25 cellular contexts compared by ENCODE assay signal in genomic region chr4:17492058-17492741, GRCh38. TPM values are rescaled to one million over a fixed set of nuclear protein-coding genes. Genes with fewer than 3 reads are reported as not detected.
DNase-seq lines count a peak whose midpoint lies in the region; TF ChIP-seq lines count a peak whose summit lies in the region.
"Had no signal": no experiment of that assay in that cellular context is flagged by ENCODE, and none has a peak within 500 bp of the region (broad histone marks: within the 10 kb centered on the region; RNA-seq: fewer than 3 reads in every experiment).

No MANE protein-coding gene starts in this region.

- H3K9me3 ChIP-seq in BE2C (no peaks in the 10 kb centered on the region), mesenchymal stem cell (ENCODE audit: control insufficient read depth, low read length) (no peaks in the 10 kb centered on the region), testis (no peaks in the 10 kb centered on the region), ovary (no peaks in the 10 kb centered on the region)
- H3K9me3 ChIP-seq: left lung, stomach, uterus had no signal

- H2BK120ac ChIP-seq in mesenchymal stem cell (ENCODE audit: low read depth, low read length), result no peak overlapping the region

- H2BK5ac ChIP-seq in mesenchymal stem cell (ENCODE audit: low read depth, low read length, poor library complexity, severe bottlenecking), result no peak overlapping the region

- H3K36me3 ChIP-seq in BE2C, result peaks cover 72% of the 10 kb centered on the region
- H3K36me3 ChIP-seq in mesenchymal stem cell (ENCODE audit: control insufficient read depth in 1 of 2, insufficient read depth in 2 of 2, low read depth in 1 of 2, low read length in 2 of 2), result peaks cover 45 to 64% of the 10 kb centered on the region in 2 experiments
- H3K36me3 ChIP-seq in testis (ENCODE audit: low read depth, missing control alignments), result no peaks in the 10 kb centered on the region
- no peaks in the 10 kb centered on the region for H3K36me3 ChIP-seq in ovary
- H3K36me3 ChIP-seq: uterus had no signal

- no peak overlapping the region for H3K14ac ChIP-seq in mesenchymal stem cell (ENCODE audit: low read length in 2 of 2)

- H2BK12ac ChIP-seq in mesenchymal stem cell (ENCODE audit: low read length in 2 of 2), result no peak overlapping the region

- no peaks in the 10 kb centered on the region for H3K27me3 ChIP-seq in BE2C
- H3K27me3 ChIP-seq in mesenchymal stem cell (ENCODE audit: control insufficient read depth in 1 of 2, insufficient read depth in 1 of 2, low read length in 2 of 2), result no peaks in the 10 kb centered on the region
- no peaks in the 10 kb centered on the region for H3K27me3 ChIP-seq in testis
- no peaks in the 10 kb centered on the region for H3K27me3 ChIP-seq in ovary
- H3K27me3 ChIP-seq: left lung, stomach, uterus had no signal

- no peak for TF ChIP-seq CTCF in BE2C (IDR thresholded peaks at IDR 0.05; ENCODE audit: low read depth, low read length)
- TF ChIP-seq CTCF in testis (IDR thresholded peaks at IDR 0.05), result no peak
- TF ChIP-seq CTCF in ovary (IDR thresholded peaks at IDR 0.05), result no peak

- no peak overlapping the region for H2AK5ac ChIP-seq in mesenchymal stem cell (ENCODE audit: low read length, severe bottlenecking)

- no peak overlapping the region for H2BK15ac ChIP-seq in mesenchymal stem cell (ENCODE audit: low read depth, poor library complexity, severe bottlenecking)

- no peak overlapping the region for H2AFZ ChIP-seq in mesenchymal stem cell (ENCODE audit: low read depth, low read length)

- 87% methylated on average over 13 of the region's 15 CpGs for WGBS in mesenchymal stem cell
- WGBS in testis, 2 donors, result 79 to 83% methylated on average over 14 to 15 of the region's 15 CpGs
- 77 to 80% (median 79%) methylated on average over 15 of the region's 15 CpGs for WGBS in ovary, 3 donors

- intact Hi-C loops in testis (cut with DNase I; ENCODE audit: low total_unique reads) (no loop called here), ovary (cut with DNase I) (no loop called here)

- H3K79me1 ChIP-seq in mesenchymal stem cell (replicated peaks; ENCODE audit: low read length, poor library complexity, severe bottlenecking), result peaks cover 32% of the 10 kb centered on the region

- H3K4me2 ChIP-seq in mesenchymal stem cell (ENCODE audit: low read length, poor library complexity, severe bottlenecking), result no peak overlapping the region

- TF ChIP-seq POLR2A in testis (IDR thresholded peaks at IDR 0.05) (no peak), ovary (IDR thresholded peaks at IDR 0.05) (no peak)

- no peak overlapping the region for H3K4ac ChIP-seq in mesenchymal stem cell (ENCODE audit: low read depth in 1 of 2, low read length in 2 of 2)

- H3K4me1 ChIP-seq in BE2C (peaks cover 60% of the 10 kb centered on the region), mesenchymal stem cell (ENCODE audit: control insufficient read depth, insufficient read depth, low read depth, low read length) (peaks cover 6% of the 10 kb centered on the region), testis (no peaks in the 10 kb centered on the region), ovary (ENCODE audit: insufficient read depth) (no peaks in the 10 kb centered on the region)
- H3K4me1 ChIP-seq: uterus had no signal

- H3K23ac ChIP-seq in mesenchymal stem cell (ENCODE audit: low read length in 2 of 2), result no peak overlapping the region

- no peak overlapping the region for H3K9ac ChIP-seq in mesenchymal stem cell (ENCODE audit: low read length)

- no peak for TF ChIP-seq EP300 in ovary (IDR thresholded peaks at IDR 0.05)

- peak overlapping the region; percentile 78 for H4K8ac ChIP-seq in mesenchymal stem cell (ENCODE audit: low read length)

- DNase-seq in BE2C, result peak; percentile 82
- DNase-seq in NCI-H1092 treated with DMSO at 0.1 percent for 48 hours (lab: John Stamatoyannopoulos, UW), result peak; percentile 19
- peak; percentile 33 for DNase-seq in astrocyte of the hippocampus (ENCODE audit: low read depth, low spot score)
- peak; percentile 20 for DNase-seq in mesenchymal stem cell
- DNase-seq in testis, result no peak
- DNase-seq in NCI-H2227 (lab: John Stamatoyannopoulos, UW; ENCODE audit: unreplicated experiment), result no peak
- no peak for DNase-seq in ovary
- DNase-seq: activated CD4-positive, alpha-beta memory T cell treated with anti-CD3 and anti-CD28 coated beads for 36 hours; activated naive CD4-positive, alpha-beta T cell treated with anti-CD3 and anti-CD28 coated beads, Interleukin-2, amount 10 ng/mL, durations not matched to agents 7 days and 5 days; activated T-cell treated with anti-CD3 and anti-CD28 coated beads, Interleukin-2, amount 50 U/mL, for 1 hour; foreskin melanocyte; Karpas-422; left lung; NCI-H1417 treated with DMSO at 0.1 percent for 48 hours; NCI-H226; NK-92 treated with Interleukin-12 subunit alpha and Interleukin-12 subunit beta, amount 100 ng/mL, for 24 hours; stimulated activated CD4-positive, alpha-beta T cell treated with anti-CD3 and anti-CD28 coated beads, Interleukin-1b, Interleukin-23, amount 100 ng/mL, for 48 hours; stomach; WERI-Rb-1 had no signal

- no peak overlapping the region for H3K27ac ChIP-seq in mesenchymal stem cell (ENCODE audit: low read length, poor library complexity, severe bottlenecking)
- H3K27ac ChIP-seq in testis, result no peak overlapping the region
- no peak overlapping the region for H3K27ac ChIP-seq in ovary
- H3K27ac ChIP-seq: coronary artery, left lung, RWPE1, uterus, WERI-Rb-1 had no signal

- H3K18ac ChIP-seq in mesenchymal stem cell (ENCODE audit: low read depth in 1 of 2, low read length in 2 of 2), result no peak overlapping the region

- peak overlapping the region; percentile 24 for H3K4me3 ChIP-seq in BE2C (ENCODE audit: low read depth, low read length)
- no peak overlapping the region for H3K4me3 ChIP-seq in mesenchymal stem cell (ENCODE audit: insufficient read depth in 1 of 2, low read depth in 1 of 2, low read length in 2 of 2)
- H3K4me3 ChIP-seq in testis, result no peak overlapping the region
- no peak overlapping the region for H3K4me3 ChIP-seq in ovary
- H3K4me3 ChIP-seq: coronary artery, left lung, stomach, uterus had no signal

- H4K91ac ChIP-seq in mesenchymal stem cell (ENCODE audit: low read length), result no peak overlapping the region

RNA-seq across cellular contexts. Expression of gene QDPR, which starts 19.7 kb away (rescaled TPM):
- 203 TPM for polyA plus RNA-seq in BE2C (2012; ENCODE audit: insufficient read depth, insufficient read length, low read depth)
- 33.0 TPM for polyA plus RNA-seq in mesenchymal stem cell (2013, experiment 1 of 2)
- 35.2 TPM for polyA plus RNA-seq in mesenchymal stem cell (2013, experiment 2 of 2)
- total RNA-seq in testis, result 10 to 100 TPM; 15.9 to 20.7 TPM
- 31.7 TPM for polyA plus RNA-seq in testis (ENCODE audit: insufficient read depth, low read depth, low replicate concordance)
- 10 to 100 TPM in 6 of 7 donors, 1 to 10 TPM in 1; 7.3 to 31.5 (median 26.1) TPM for total RNA-seq in ovary
- polyA plus RNA-seq in ovary, result 10 to 100 TPM; 24.4 to 49.9 TPM

RNA-seq across cellular contexts. Expression of gene CLRN2, which starts 22.8 kb away (rescaled TPM):
- polyA plus RNA-seq in BE2C (2012; ENCODE audit: insufficient read depth, insufficient read length, low read depth), result not detected
- not detected for polyA plus RNA-seq in mesenchymal stem cell (2013, experiment 1 of 2)
- polyA plus RNA-seq in mesenchymal stem cell (2013, experiment 2 of 2), result not detected
- total RNA-seq in testis, result not detected
- polyA plus RNA-seq in testis (ENCODE audit: insufficient read depth, low read depth, low replicate concordance), result not detected
- not detected for total RNA-seq in ovary
- not detected for polyA plus RNA-seq in ovary
- total RNA-seq: activated CD4-positive, alpha-beta memory T cell treated with anti-CD3 and anti-CD28 coated beads for 36 hours; left lung; omental fat pad; sciatic nerve; stomach; T-helper 1 cell treated with Interleukin-12 subunit alpha and Interleukin-12 subunit beta and Interleukin-4 antibody, amounts not matched to agents 30 ng/mL and 1 ng/mL, for 36 hours; uterus had no signal
- polyA plus RNA-seq: stomach had no signal

Comparison
In these comparisons a context has a peak if more than half of its experiments do, and no peak if none do; other contexts are left out.
1. DNase-seq: peak in BE2C (single experiment), NCI-H1092 treated with DMSO at 0.1 percent for 48 hours (single experiment), astrocyte of the hippocampus (single experiment) and mesenchymal stem cell (single experiment); none in testis (single experiment), NCI-H2227 (single experiment) and ovary (0 of 5).